ENCODE assay signal across 9 cellular contexts in genomic region chr20:41137412-41138216, GRCh38. TPM values are rescaled to one million over a fixed set of nuclear protein-coding genes. Genes with fewer than 3 reads are reported as not detected.
DNase-seq lines count a peak whose midpoint lies in the region; FAIRE-seq and TF ChIP-seq lines count a peak whose summit lies in the region.
"Had no signal": no experiment of that assay in that cellular context is flagged by ENCODE, and none has a peak within 500 bp of the region (broad histone marks: within the 10 kb centered on the region; RNA-seq: fewer than 3 reads in every experiment).

Gene PLCG1, plus strand, starts transcription at chr20:41137543. Its CDS starts 99 bp downstream, at chr20:41137642.

- H3K9me2 ChIP-seq in OCI-LY7 (ENCODE audit: insufficient read depth, low read length) = no peaks in the 10 kb centered on the region

- H3K9me3 Mint-ChIP-seq in CD8-positive, alpha-beta memory T cell = no peaks in the 10 kb centered on the region

- peaks cover 52% of the 10 kb centered on the region for H3K79me2 ChIP-seq in OCI-LY7 (ENCODE audit: insufficient read depth, low read depth, low read length)

- peaks cover 0 to 4% of the 10 kb centered on the region in 2 donors for H3K27me3 Mint-ChIP-seq in CD8-positive, alpha-beta memory T cell

- no peaks in the 10 kb centered on the region for H3K27me3 ChIP-seq in CD8-positive, alpha-beta memory T cell (ENCODE audit: insufficient read depth, low read length, poor library complexity, severe bottlenecking)
- H3K27me3 ChIP-seq in esophagus (ENCODE audit: control insufficient read depth in 1 of 2, insufficient read depth in 2 of 2, low read length in 2 of 2) = no peaks in the 10 kb centered on the region
- no peaks in the 10 kb centered on the region for H3K27me3 ChIP-seq in muscle layer of colon (ENCODE audit: control insufficient read depth in 1 of 2, insufficient read depth in 2 of 2, low read length in 2 of 2)

- TF ChIP-seq CTCF in GM20000 (IDR thresholded peaks at IDR 0.05; ENCODE audit: extremely low read depth, missing control alignments) = no peak
- no peak for TF ChIP-seq CTCF in OCI-LY7 (conservative IDR thresholded peaks at IDR 0.05; ENCODE audit: low read length)

- peak within 1 kb of the TSS; percentile 81 for H3K4me2 ChIP-seq in OCI-LY7 (ENCODE audit: low read length)

- peaks cover 64 to 73% (median 69%) of the 10 kb centered on the region in 3 donors for H3K4me1 Mint-ChIP-seq in CD8-positive, alpha-beta memory T cell

- H3K27ac ChIP-seq in CD8-positive, alpha-beta memory T cell (ENCODE audit: low read depth, low read length) = peak within 1 kb of the TSS; percentile 80
- peak within 1 kb of the TSS; percentile 73 for H3K27ac ChIP-seq in OCI-LY7 (ENCODE audit: low read depth, low read length, poor library complexity, severe bottlenecking)
- peak within 1 kb of the TSS; percentile 92 to 98 for H3K27ac ChIP-seq in esophagus (ENCODE audit: low read depth in 2 of 2, low read length in 1 of 2)
- H3K27ac ChIP-seq in muscle layer of colon (ENCODE audit: low read depth, low read length) = peak within 1 kb of the TSS; percentile 96

- H3K36me3 ChIP-seq in CD8-positive, alpha-beta memory T cell (ENCODE audit: insufficient read depth, low read length) = no peaks in the 10 kb centered on the region
- H3K36me3 ChIP-seq in OCI-LY7 (ENCODE audit: insufficient read depth, low read length) (no peaks in the 10 kb centered on the region), esophagus (ENCODE audit: control insufficient read depth in 2 of 2, insufficient read depth in 2 of 2, low read length in 1 of 2) (peaks cover 0 to 3% of the 10 kb centered on the region in 2 donors), muscle layer of colon (ENCODE audit: insufficient read depth, low read length) (no peaks in the 10 kb centered on the region)

- H3K4me1 ChIP-seq in CD8-positive, alpha-beta memory T cell (ENCODE audit: insufficient read depth, low read length) = peaks cover 69% of the 10 kb centered on the region
- peaks cover 65% of the 10 kb centered on the region for H3K4me1 ChIP-seq in OCI-LY7 (ENCODE audit: insufficient read depth, low read length, poor library complexity, severe bottlenecking)
- peaks cover 11 to 35% of the 10 kb centered on the region in 2 donors for H3K4me1 ChIP-seq in esophagus (ENCODE audit: control insufficient read depth in 2 of 2, insufficient read depth in 2 of 2, low read length in 1 of 2)
- peaks cover 50% of the 10 kb centered on the region for H3K4me1 ChIP-seq in muscle layer of colon (ENCODE audit: insufficient read depth, low read length)

- H3K27ac Mint-ChIP-seq in CD8-positive, alpha-beta memory T cell = peak within 1 kb of the TSS; percentile 92 to 99 (median 96)

- intact Hi-C loops in OCI-LY7 (cut with micrococcal nuclease; ENCODE audit: unreplicated experiment) = loop anchor here (2.0 to 5.0 kb wide), 3 partner anchors 95 to 555 kb away; no protein-coding TSS in a partner anchor

- H3K9ac ChIP-seq in muscle layer of colon (ENCODE audit: low read length) = peak within 1 kb of the TSS; percentile 87

- WGBS in esophagus, 2 donors = 0 to 1% methylated on average over 60 to 89 of the region's 89 CpGs

- peak; percentile 73 for FAIRE-seq in HTR-8/SVneo (lab: Jason Lieb, UNC)
- FAIRE-seq: islet of Langerhans had no signal

- no TSS peak for BruUV-seq in OCI-LY7 (replicated peaks; lab: Mats Ljungman, UMichigan)

- POLR2A ChIA-PET in CD8-positive, alpha-beta memory T cell (lab: Charles Lee) = interaction anchor here (0.9 to 4.1 kb wide), 3 partner anchors 9 to 95 kb away, joined by 3 to 69 read pairs (median 3); no protein-coding TSS in a partner anchor
- POLR2A ChIA-PET in OCI-LY7 (lab: Charles Lee) = interaction anchor here (1.1 to 1.2 kb wide), 2 partner anchors 146 to 157 kb away, joined by 3 to 5 read pairs; no protein-coding TSS in a partner anchor

- H3K4me3 Mint-ChIP-seq in CD8-positive, alpha-beta memory T cell = peak within 1 kb of the TSS; percentile 89 to 98 (median 94)

- CTCF ChIA-PET in CD8-positive, alpha-beta memory T cell (lab: Charles Lee) = interaction anchor here (1.3 to 7.5 kb wide), 7 partner anchors 18 to 203 kb away, joined by 3 to 193 read pairs (median 5); partner anchors contain the start of gene LPIN3
- CTCF ChIA-PET in OCI-LY7 (lab: Charles Lee; ENCODE audit: unreplicated experiment) = no interaction called here

- H3K9me3 ChIP-seq in CD8-positive, alpha-beta memory T cell (ENCODE audit: low read length) = no peaks in the 10 kb centered on the region
- H3K9me3 ChIP-seq in OCI-LY7 (ENCODE audit: low read length) (no peaks in the 10 kb centered on the region), esophagus (ENCODE audit: control insufficient read depth in 2 of 2, insufficient read depth in 1 of 2, low read depth in 1 of 2, low read length in 1 of 2) (no peaks in the 10 kb centered on the region), muscle layer of colon (ENCODE audit: low read length) (no peaks in the 10 kb centered on the region)

- H4K20me1 ChIP-seq in OCI-LY7 (ENCODE audit: insufficient read depth, low read length) = peaks cover 7% of the 10 kb centered on the region; the same call in 1 of the 2 replicates

- H3K36me3 Mint-ChIP-seq in CD8-positive, alpha-beta memory T cell = peaks cover 0 to 13% (median 3%) of the 10 kb centered on the region in 3 donors

- H3K4me3 ChIP-seq in CD8-positive, alpha-beta memory T cell (ENCODE audit: low read length) = peak within 1 kb of the TSS; percentile 85
- H3K4me3 ChIP-seq in OCI-LY7 (ENCODE audit: low read depth, low read length, poor library complexity, severe bottlenecking) = peak within 1 kb of the TSS; percentile 74
- H3K4me3 ChIP-seq in esophagus (ENCODE audit: low read depth in 1 of 2, low read length in 2 of 2) = peak within 1 kb of the TSS; percentile 68 to 97
- H3K4me3 ChIP-seq in muscle layer of colon (ENCODE audit: low read depth in 1 of 2, low read length in 2 of 2) = peak within 1 kb of the TSS; percentile 78 to 84

- peak; percentile 73 to 85 (median 82) for DNase-seq in CD8-positive, alpha-beta memory T cell
- DNase-seq in GM20000 (ENCODE audit: low spot score) (peak; percentile 94), HTR-8/SVneo (ENCODE audit: insufficient read length, low spot score) (peak; percentile 95), OCI-LY7 (ENCODE audit: low spot score) (peak; percentile 85)
- DNase-seq in activated T-cell treated with anti-CD3 and anti-CD28 coated beads, Interleukin-2, amount 50 U/mL, for 1 hour = peak; percentile 85
- peak; percentile 41 to 57 for DNase-seq in stimulated activated CD8-positive, alpha-beta memory T cell treated with anti-CD3 and anti-CD28 coated beads, Interleukin-7, amount 100 ng/mL, for 1 hour (ENCODE audit: low read depth in 2 of 2)

- H2AFZ ChIP-seq in OCI-LY7 (ENCODE audit: low read length) = peak within 1 kb of the TSS; percentile 54

RNA-seq across cellular contexts. Expression of gene PLCG1, which starts in this region (rescaled TPM):
- total RNA-seq in CD8-positive, alpha-beta memory T cell = 100 to 1,000 TPM; 104 to 108 TPM
- polyA plus RNA-seq in CD8-positive, alpha-beta memory T cell = 73.5 TPM
- total RNA-seq in OCI-LY7 (2014; rRNA removed; shearing (Covaris generic)) = 92.6 and 103 TPM in 2 replicates
- 121 TPM in 2 replicates for total RNA-seq in OCI-LY7 (2022)
- 10 to 100 TPM; 26.2 to 45.3 TPM for polyA plus RNA-seq in esophagus

Comparison
In these comparisons a context has a peak if more than half of its experiments do, and no peak if none do; other contexts are left out.
1. Peak in every context shown above with its lines: DNase-seq, H3K4me3 ChIP-seq and H3K27ac ChIP-seq.